ENCODE assay signal across 15 cellular contexts in genomic region chr15:99718421-99718820, GRCh38.
"Had no signal": no experiment of that assay in that cellular context is flagged by ENCODE, and none has a peak within 500 bp of the region (broad histone marks: within the 10 kb centered on the region; RNA-seq: fewer than 3 reads in every experiment).

No MANE protein-coding gene starts in this region.

- H3K4me1 Mint-ChIP-seq: neural crest cell had no signal

- FAIRE-seq: endometrium, small intestine had no signal

- H3K4me3 Mint-ChIP-seq: activated naive CD8-positive, alpha-beta T cell treated with anti-CD3 and anti-CD28 coated beads for 36 hours; activated T-cell treated with anti-CD3 and anti-CD28 coated beads, Interleukin-2, amount 50 U/mL, for 4 hours; neural crest cell; T-helper 2 cell treated with Interferon-gamma antibody and Interleukin-4, amounts not matched to agents 5 μg/mL and 100 μg/mL, for 36 hours had no signal

- H3K36me3 ChIP-seq: breast epithelium, ovary had no signal

- H3K9me3 ChIP-seq: breast epithelium, esophagus squamous epithelium, mucosa of descending colon, ovary had no signal

- H3K27me3 ChIP-seq: breast epithelium, esophagus squamous epithelium, ovary had no signal

- H3K9me3 Mint-ChIP-seq: activated naive CD8-positive, alpha-beta T cell treated with anti-CD3 and anti-CD28 coated beads for 36 hours; activated T-cell treated with anti-CD3 and anti-CD28 coated beads, Interleukin-2, amount 50 U/mL, for 4 hours; T-helper 2 cell treated with Interferon-gamma antibody and Interleukin-4, amounts not matched to agents 5 μg/mL and 100 μg/mL, for 36 hours had no signal

- H3K27me3 Mint-ChIP-seq: activated naive CD8-positive, alpha-beta T cell treated with anti-CD3 and anti-CD28 coated beads for 36 hours had no signal

- H3K27ac Mint-ChIP-seq: T-helper 2 cell treated with Interferon-gamma antibody and Interleukin-4, amounts not matched to agents 5 μg/mL and 100 μg/mL, for 36 hours had no signal

- H3K27ac ChIP-seq: breast epithelium, ovary had no signal

- DNase-seq: activated CD4-positive, alpha-beta T cell treated with anti-CD3 and anti-CD28 coated beads, Interleukin-2, amount 50 U/mL, for 4 hours; activated gamma-delta T cell; activated naive CD8-positive, alpha-beta T cell treated with anti-CD3 and anti-CD28 coated beads for 36 hours; activated T-cell treated with anti-CD3 and anti-CD28 coated beads, Interleukin-2, amount 50 U/mL, for 4 hours; anterior cingulate cortex; esophagus squamous epithelium; head of caudate nucleus; left cardiac atrium; mucosa of descending colon; ovary; small intestine had no signal

- H3K4me3 ChIP-seq: breast epithelium, esophagus squamous epithelium, mucosa of descending colon, ovary had no signal
